In genomic region chr3:11498646-11499045, GRCh38 we compare ENCODE assay signal across 9 cellular contexts.
DNase-seq lines count a peak whose midpoint lies in the region; ATAC-seq, FAIRE-seq and TF ChIP-seq lines count a peak whose summit lies in the region.
"Had no signal": no experiment of that assay in that cellular context is flagged by ENCODE, and none has a peak within 500 bp of the region (broad histone marks: within the 10 kb centered on the region; RNA-seq: fewer than 3 reads in every experiment).

No MANE protein-coding gene starts in this region.

- TF ChIP-seq POLR2A in gastroesophageal sphincter (IDR thresholded peaks at IDR 0.05) (no peak), GM12892 (IDR thresholded peaks at IDR 0.05; ENCODE audit: low read depth, low read length) (no peak), GM18505 (IDR thresholded peaks at IDR 0.05; ENCODE audit: borderline replicate concordance, extremely low read depth, insufficient read depth, insufficient read length) (no peak)

- no peak for TF ChIP-seq CTCF in gastroesophageal sphincter (IDR thresholded peaks at IDR 0.05)

- no peak overlapping the region for H3K27ac Mint-ChIP-seq in T-cell

- H3K9me3 Mint-ChIP-seq in T-cell: no peaks in the 10 kb centered on the region

- CTCF ChIA-PET in T-cell (lab: Charles Lee): no interaction called here

- peak overlapping the region; percentile 41 for H3K27ac ChIP-seq in SJSA1
- peak overlapping the region in 3 of 4 donors; percentile 52 to 69 (median 64) for H3K27ac ChIP-seq in gastroesophageal sphincter

- FAIRE-seq in GM12892 (lab: Jason Lieb, UNC): no peak

- POLR2A ChIA-PET in T-cell (lab: Charles Lee): no interaction called here

- H3K27me3 Mint-ChIP-seq in T-cell: no peaks in the 10 kb centered on the region

- WGBS in gastroesophageal sphincter (ENCODE audit: low coverage in 1 of 2), 2 donors: 0% methylated on average over 1 of the region's 1 CpG; no CpG with 5 or more reads in 1 of the 2 donors

- peaks cover 45% of the 10 kb centered on the region for H3K36me3 Mint-ChIP-seq in T-cell

- H3K9me3 ChIP-seq in SJSA1 (replicated peaks): no peaks in the 10 kb centered on the region
- no peaks in the 10 kb centered on the region for H3K9me3 ChIP-seq in gastroesophageal sphincter

- H3K4me3 Mint-ChIP-seq in T-cell: no peak overlapping the region

- ATAC-seq in gastroesophageal sphincter (peak; percentile 62), T-cell (replicated peaks in 1 of 4) (no peak), GM18505 (IDR thresholded peaks at IDR 0.05; ENCODE audit: unreplicated experiment) (no peak), GM21619 (IDR thresholded peaks at IDR 0.05; ENCODE audit: unreplicated experiment) (no peak)

- no peak for TF ChIP-seq EP300 in gastroesophageal sphincter (IDR thresholded peaks at IDR 0.05)

- H3K36me3 ChIP-seq in SJSA1 (no peaks in the 10 kb centered on the region), gastroesophageal sphincter (no peaks in the 10 kb centered on the region)

- DNase-seq in HS-5 (ENCODE audit: low read depth): peak; percentile 24
- peak in 1 of 2 experiments; percentile 30 for DNase-seq in SJSA1 (ENCODE audit: low read depth in 1 of 2, low spot score in 2 of 2)
- peak; percentile 45 for DNase-seq in skeletal muscle cell (ENCODE audit: low read depth)
- no peak for DNase-seq in GM12892 (ENCODE audit: insufficient read length)
- no peak for DNase-seq in T-cell
- DNase-seq: stimulated activated CD4-positive, alpha-beta T cell treated with anti-CD3 and anti-CD28 coated beads, Interleukin-4, amount 100 ng/mL, for 1 hour had no signal

- H3K4me1 ChIP-seq in SJSA1 (replicated peaks): peaks cover 18% of the 10 kb centered on the region
- peaks cover 0 to 32% (median 8%) of the 10 kb centered on the region in 3 donors for H3K4me1 ChIP-seq in gastroesophageal sphincter

- H3K4me3 ChIP-seq in SJSA1 (no peak overlapping the region), gastroesophageal sphincter (no peak overlapping the region), skeletal muscle cell (ENCODE audit: low read depth, low read length) (no peak overlapping the region)

- H3K27me3 ChIP-seq in SJSA1 (replicated peaks) (no peaks in the 10 kb centered on the region), gastroesophageal sphincter (no peaks in the 10 kb centered on the region)

- no peaks in the 10 kb centered on the region for H3K4me1 Mint-ChIP-seq in T-cell

Comparison
In these comparisons a context has a peak if more than half of its experiments do, and no peak if none do; other contexts are left out.
1. DNase-seq: peak in HS-5 (single experiment) and skeletal muscle cell (single experiment); none in GM12892 (single experiment) and T-cell (0 of 34).